Comparison of ENCODE assay signal across 25 cellular contexts in the genomic region with DNA sequence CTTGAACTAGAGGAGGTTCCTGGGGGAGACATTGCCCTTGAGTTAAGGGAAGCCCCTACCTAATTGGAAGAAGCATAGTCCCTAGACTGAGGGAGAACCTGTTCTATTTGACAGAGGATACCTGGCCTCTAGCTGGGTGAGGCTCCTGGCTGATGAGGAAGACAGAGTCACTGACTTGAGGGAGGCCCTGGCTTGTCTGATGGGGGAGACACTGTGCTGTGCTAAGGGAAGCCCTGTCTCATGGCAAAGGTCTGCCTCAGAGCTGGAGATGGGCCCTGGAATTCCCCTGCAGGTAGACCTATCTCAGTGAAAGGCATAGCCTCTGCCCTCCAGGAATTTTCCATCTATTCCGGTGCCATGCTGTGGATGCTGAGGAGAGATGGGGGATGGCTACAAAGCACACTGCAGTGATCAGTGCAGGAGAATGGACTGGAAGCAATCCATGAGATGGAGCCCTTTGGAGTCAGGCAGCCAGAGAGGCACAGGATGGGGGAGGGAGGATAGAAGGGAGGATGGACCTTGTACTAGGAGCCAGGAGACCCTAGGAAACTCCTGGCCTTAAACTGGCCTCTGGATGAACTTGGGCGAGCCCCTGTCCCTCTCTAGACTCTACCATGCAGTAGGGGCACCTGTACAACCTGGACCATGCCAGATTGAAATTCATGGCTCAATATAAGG. TPM values are rescaled to one million over a fixed set of nuclear protein-coding genes. Genes with fewer than 3 reads are reported as not detected.
DNase-seq lines count a peak whose midpoint lies in the region; ATAC-seq, FAIRE-seq and TF ChIP-seq lines count a peak whose summit lies in the region.
"Had no signal": no experiment of that assay in that cellular context is flagged by ENCODE, and none has a peak within 500 bp of the region (broad histone marks: within the 10 kb centered on the region; RNA-seq: fewer than 3 reads in every experiment).

No MANE protein-coding gene starts in this region.

- H3K9me3 ChIP-seq in Panc1 (ENCODE audit: control insufficient read depth, insufficient read depth, low read depth, low read length) (no peaks in the 10 kb centered on the region), H1 (ENCODE audit: insufficient read depth in 2 of 2, low read depth in 1 of 2, low read length in 1 of 2) (no peaks in the 10 kb centered on the region), tibial artery (no peaks in the 10 kb centered on the region)
- H3K9me3 ChIP-seq: A549; BLaER1 treated with 17β-estradiol and CSF1 and Interleukin-3, amounts not matched to agents 10 nM and 100 nM; Caco-2 had no signal

- no peak for TF ChIP-seq RAD21 in H1 (IDR thresholded peaks at IDR 0.05 in 1 of 2, conservative IDR thresholded peaks at IDR 0.05 in 1 of 2; ENCODE audit: low read depth in 2 of 2, low read length in 2 of 2)

- no peak for TF ChIP-seq EP300 in H1 (IDR thresholded peaks at IDR 0.05; ENCODE audit: borderline replicate concordance in 1 of 2, low read depth in 2 of 2, low read length in 2 of 2)

- no peaks in the 10 kb centered on the region for H3K23me2 ChIP-seq in H1 (ENCODE audit: low read depth, low read length)

- ATAC-seq in Panc1, result peak; percentile 21; the same call in 1 of the 2 replicates
- no peak for ATAC-seq in GM21367 (IDR thresholded peaks at IDR 0.05; ENCODE audit: unreplicated experiment)
- ATAC-seq: A549; CD8-positive, alpha-beta T cell had no signal

- H3K4ac ChIP-seq in H1 (replicated peaks; ENCODE audit: insufficient read length, low read depth, low read length), result no peak overlapping the region

- no peaks in the 10 kb centered on the region for H3K9me3 Mint-ChIP-seq in nephron progenitor cell
- H3K9me3 Mint-ChIP-seq: CD8-positive, alpha-beta T cell had no signal

- no peak overlapping the region for H3K27ac ChIP-seq in Panc1 (ENCODE audit: low read length)
- no peak overlapping the region for H3K27ac ChIP-seq in H1 (ENCODE audit: low read depth, low read length)
- H3K27ac ChIP-seq in tibial artery, result no peak overlapping the region
- H3K27ac ChIP-seq: A549, SK-N-MC had no signal

- WGBS in H1 (ENCODE audit: extremely low coverage in 1 of 2, insufficient coverage in 1 of 2, insufficient read length in 1 of 2, insufficient replicate concordance in 2 of 2, low coverage in 1 of 2, low lambda C conversion rate in 2 of 2, missing lambda C conversion rate in 1 of 2), 2 experiments, result 80% methylated on average over 2 of the region's 2 CpGs; no CpG with 5 or more reads in 1 of the 2 experiments

- no peaks in the 10 kb centered on the region for H3K36me3 Mint-ChIP-seq in nephron progenitor cell (ENCODE audit: low read depth)
- H3K36me3 Mint-ChIP-seq: CD8-positive, alpha-beta T cell had no signal

- H2BK12ac ChIP-seq in H1 (ENCODE audit: low read depth, low read length), result peak overlapping the region; percentile 90

- in situ Hi-C loops in Panc1 (cut with HindIII; ENCODE audit: low pct_unique_long_range_greater_than_20kb, low sequenced_read_pairs), result no loop called here

- no peak overlapping the region for H4K91ac ChIP-seq in H1 (replicated peaks; ENCODE audit: insufficient read length, low read length)

- no peaks in the 10 kb centered on the region for H3K79me2 ChIP-seq in H1 (ENCODE audit: control insufficient read depth in 1 of 2, insufficient read depth in 2 of 2, low read length in 2 of 2)

- no peak overlapping the region for H3K9ac ChIP-seq in H1 (replicated peaks in 1 of 4; ENCODE audit: extremely low read depth in 1 of 4, low read depth in 3 of 4, low read length in 3 of 4)

- H3K79me1 ChIP-seq in H1 (ENCODE audit: low read depth, low read length), result no peaks in the 10 kb centered on the region

- H3K4me1 ChIP-seq in Panc1 (ENCODE audit: control insufficient read depth, insufficient read depth, low read length), result no peaks in the 10 kb centered on the region
- H3K4me1 ChIP-seq in H1 (replicated peaks in 1 of 4; ENCODE audit: control insufficient read depth in 3 of 4, insufficient read depth in 4 of 4, low read length in 3 of 4), result peaks cover 0 to 6% (median 2%) of the 10 kb centered on the region in 4 experiments; a peak in 2 of 7 replicates
- H3K4me1 ChIP-seq in tibial artery, result peaks cover 0 to 19% (median 5%) of the 10 kb centered on the region in 4 donors

- no peaks in the 10 kb centered on the region for H4K20me1 ChIP-seq in H1 (replicated peaks in 1 of 2; ENCODE audit: control insufficient read depth in 1 of 2, insufficient read depth in 2 of 2, low read length in 2 of 2)

- CTCF ChIA-PET in Panc1 (lab: Charles Lee) (interaction anchor here (2.3 kb wide), 1 partner anchor 14 kb away, joined by 6 read pairs; no protein-coding TSS in a partner anchor), H1 (lab: Charles Lee; ENCODE audit: partially characterized antibody) (interaction anchor here (0.6 to 5.1 kb wide), 10 partner anchors 15 to 386 kb away, joined by 3 to 44 read pairs (median 3); no protein-coding TSS in a partner anchor)

- no peak for TF ChIP-seq POLR2A in H1 (IDR thresholded peaks at IDR 0.05; ENCODE audit: control extremely low read depth in 1 of 2, low read depth in 2 of 2, low read length in 2 of 2)

- no peak overlapping the region for H2BK5ac ChIP-seq in H1 (ENCODE audit: low read depth, low read length)

- no peak for DNase-seq in Panc1 (ENCODE audit: low read depth, low spot score)
- no peak for DNase-seq in H1 (ENCODE audit: low read depth in 1 of 2, low spot score in 2 of 2)
- DNase-seq in nephron progenitor cell, result no peak
- DNase-seq in tibial artery, result peak; percentile 5 to 49
- DNase-seq in DMS 273 treated with DMSO at 0.1 percent for 48 hours (lab: John Stamatoyannopoulos, UW), result no peak
- no peak for DNase-seq in NCI-H1436 (lab: John Stamatoyannopoulos, UW)
- DNase-seq: AML-193; Caco-2; CD8-positive, alpha-beta T cell; DMS79 treated with DMSO at 0.1 percent for 48 hours; Karpas-422; NCI-H1092 treated with DMSO at 0.1 percent for 48 hours; NCI-H1436 treated with DMSO at 0.1 percent for 48 hours; NCI-H187 treated with DMSO at 0.1 percent for 48 hours; NCI-H345; NCI-H510A treated with DMSO at 0.1 percent for 48 hours; OCI-M1; SIG-M5 had no signal

- H2AFZ ChIP-seq in H1 (ENCODE audit: low read length), result 0 out of 2 replicates have a peak overlapping the region, but pooled peaks have one; percentile 2

- no peak overlapping the region for H3K4me2 ChIP-seq in H1 (ENCODE audit: insufficient read depth in 1 of 2, low read depth in 2 of 2, low read length in 2 of 2)
- H3K4me2 ChIP-seq: A549 had no signal

- no peak overlapping the region for H3K23ac ChIP-seq in H1 (ENCODE audit: insufficient read length)

- peak overlapping the region; percentile 84 for H3K27ac Mint-ChIP-seq in nephron progenitor cell
- H3K27ac Mint-ChIP-seq: CD8-positive, alpha-beta T cell had no signal

- H4K5ac ChIP-seq in H1 (ENCODE audit: insufficient read length, low read depth, low read length), result no peak overlapping the region

- peaks cover 21% of the 10 kb centered on the region for H3K4me1 Mint-ChIP-seq in nephron progenitor cell

- no peak overlapping the region for H3K14ac ChIP-seq in H1 (ENCODE audit: insufficient read length)

- no peak for TF ChIP-seq CTCF in Panc1 (IDR thresholded peaks at IDR 0.05)
- TF ChIP-seq CTCF in H1 (IDR thresholded peaks at IDR 0.05; ENCODE audit: control extremely low read depth in 1 of 3, insufficient read depth in 1 of 3, low read depth in 1 of 3, low read length in 3 of 3), result no peak
- no peak for TF ChIP-seq CTCF in nephron progenitor cell (IDR thresholded peaks at IDR 0.05)
- no peak for TF ChIP-seq CTCF in tibial artery (IDR thresholded peaks at IDR 0.05)

- H3K27me3 Mint-ChIP-seq in nephron progenitor cell (ENCODE audit: low read depth, poor library complexity), result peaks cover 12% of the 10 kb centered on the region

- 0 out of 2 replicates have a peak overlapping the region, but pooled peaks have one; percentile 48 for H2BK20ac ChIP-seq in H1 (ENCODE audit: low read length)

- no peak overlapping the region for H3K18ac ChIP-seq in H1 (ENCODE audit: extremely low read depth, low read length)

- H2BK15ac ChIP-seq in H1 (ENCODE audit: low read length), result no peak overlapping the region

- no peaks in the 10 kb centered on the region for H3K36me3 ChIP-seq in Panc1 (ENCODE audit: control insufficient read depth, insufficient read depth, low read length)
- no peaks in the 10 kb centered on the region for H3K36me3 ChIP-seq in H1 (ENCODE audit: control insufficient read depth in 2 of 4, insufficient read depth in 4 of 4, low read length in 3 of 4)
- H3K36me3 ChIP-seq in tibial artery, result no peaks in the 10 kb centered on the region

- H2AK5ac ChIP-seq in H1 (ENCODE audit: low read depth, low read length), result no peak overlapping the region

- no peak overlapping the region for H3K56ac ChIP-seq in H1 (replicated peaks; ENCODE audit: insufficient read length, low read depth, low read length)

- no peak overlapping the region for H4K8ac ChIP-seq in H1 (ENCODE audit: extremely low read depth, insufficient read depth, low read length)

- POLR2A ChIA-PET in Panc1 (lab: Charles Lee) (no interaction called here), H1 (lab: Charles Lee; ENCODE audit: partially characterized antibody) (interaction anchor here (2.4 kb wide), 1 partner anchor 11 kb away, joined by 8 read pairs; no protein-coding TSS in a partner anchor)

- H2BK120ac ChIP-seq in H1 (replicated peaks; ENCODE audit: low read depth, low read length), result no peak overlapping the region

- H3K4me3 ChIP-seq in Panc1 (ENCODE audit: low read depth in 2 of 2, low read length in 2 of 2) (no peak overlapping the region), H1 (ENCODE audit: extremely low read depth in 1 of 4, insufficient read depth in 2 of 4, low read depth in 3 of 4, low read length in 4 of 4) (no peak overlapping the region), tibial artery (no peak overlapping the region)
- H3K4me3 ChIP-seq: A549; BLaER1 treated with 17β-estradiol and CSF1 and Interleukin-3, amounts not matched to agents 10 nM and 100 nM; SK-N-MC had no signal

- FAIRE-seq in H1 (lab: Jason Lieb, UNC), result no peak
- FAIRE-seq: A549, RCC 7860 had no signal

- no peak overlapping the region for H3K4me3 Mint-ChIP-seq in nephron progenitor cell
- H3K4me3 Mint-ChIP-seq: CD8-positive, alpha-beta T cell had no signal

- no TSS peak for BruUV-seq in Panc1 (replicated peaks; lab: Mats Ljungman, UMichigan)

- H3K27me3 ChIP-seq in Panc1 (ENCODE audit: control insufficient read depth, insufficient read depth, low read length) (peaks cover 3% of the 10 kb centered on the region; the same call in 1 of the 2 replicates), H1 (replicated peaks in 1 of 4; ENCODE audit: control insufficient read depth in 3 of 4, extremely low read depth in 1 of 4, insufficient read depth in 3 of 4, low read length in 3 of 4) (no peaks in the 10 kb centered on the region; a peak in 1 of 7 replicates), tibial artery (no peaks in the 10 kb centered on the region)
- H3K27me3 ChIP-seq: BLaER1 treated with 17β-estradiol and CSF1 and Interleukin-3, amounts not matched to agents 10 nM and 100 nM had no signal

- intact Hi-C loops in Panc1 (cut with micrococcal nuclease; ENCODE audit: unreplicated experiment) (no loop called here), tibial artery (cut with DNase I; ENCODE audit: low total_unique reads) (no loop called here)

RNA-seq across cellular contexts. Expression of gene SLCO2B1, which starts 39.9 kb away (rescaled TPM):
- total RNA-seq in Panc1 (2021; ENCODE audit: unreplicated experiment), result 0.77 TPM
- 0.18 TPM for polyA plus RNA-seq in Panc1 (2012; ENCODE audit: insufficient read length)
- not detected in 2 replicates for total RNA-seq in H1 (2021; fragmentation: NEBNext Ultra II Directional; extraction: Animal tissue kit (Norgen Biotek cat#: 25700))
- 0.03 and 0.14 TPM in 2 replicates for polyA plus RNA-seq in H1 (2011; rRNA removed)
- 0.03 TPM for polyA plus RNA-seq in H1 (2011; cell fraction: cytosol; rRNA removed)
- 0.04 TPM for polyA plus RNA-seq in H1 (2011; cell fraction: nucleus; rRNA removed)
- polyA plus RNA-seq in H1 (2012, experiment 1 of 2), result 0.04 to 0.17 TPM (median 0.16 TPM) in 3 of 4 replicates, not detected in the other
- not detected for polyA plus RNA-seq in H1 (2012, experiment 2 of 2)
- polyA plus RNA-seq in H1 (2013, experiment 1 of 2), result 0.06 TPM
- polyA plus RNA-seq in H1 (2013, experiment 2 of 2), result 0.02 TPM
- not detected in 2 replicates for polyA minus RNA-seq in H1 (2011; rRNA and poly(A)+ RNA removed)
- polyA minus RNA-seq in H1 (2011; cell fraction: cytosol; rRNA and poly(A)+ RNA removed), result not detected
- not detected for polyA minus RNA-seq in H1 (2011; cell fraction: nucleus; rRNA and poly(A)+ RNA removed)
- total RNA-seq: CD8-positive, alpha-beta T cell had no signal

RNA-seq across cellular contexts. Expression of gene TPBGL, which starts 49.8 kb away (rescaled TPM):
- total RNA-seq in Panc1 (2021; ENCODE audit: unreplicated experiment), result 0.54 TPM
- 0.80 TPM for polyA plus RNA-seq in Panc1 (2012; ENCODE audit: insufficient read length)
- 0.25 and 0.37 TPM in 2 replicates for total RNA-seq in H1 (2021; fragmentation: NEBNext Ultra II Directional; extraction: Animal tissue kit (Norgen Biotek cat#: 25700))
- polyA plus RNA-seq in H1 (2011; rRNA removed), result 0.25 and 0.26 TPM in 2 replicates
- 0.13 TPM for polyA plus RNA-seq in H1 (2011; cell fraction: cytosol; rRNA removed)
- 0.29 TPM for polyA plus RNA-seq in H1 (2011; cell fraction: nucleus; rRNA removed)
- 0.47 to 0.88 TPM (median 0.64 TPM) in 4 replicates for polyA plus RNA-seq in H1 (2012, experiment 1 of 2)
- 0.43 TPM for polyA plus RNA-seq in H1 (2012, experiment 2 of 2)
- 0.57 TPM for polyA plus RNA-seq in H1 (2013, experiment 1 of 2)
- 0.50 TPM for polyA plus RNA-seq in H1 (2013, experiment 2 of 2)
- 0.17 and 0.22 TPM in 2 replicates for polyA minus RNA-seq in H1 (2011; rRNA and poly(A)+ RNA removed)
- polyA minus RNA-seq in H1 (2011; cell fraction: cytosol; rRNA and poly(A)+ RNA removed), result not detected
- 0.20 TPM for polyA minus RNA-seq in H1 (2011; cell fraction: nucleus; rRNA and poly(A)+ RNA removed)
- total RNA-seq: H7, HT-29 had no signal

Comparison
In these comparisons a context has a peak if more than half of its experiments do, and no peak if none do; other contexts are left out.
1. DNase-seq: peak in tibial artery (2 of 2); none in Panc1 (single experiment), H1 (0 of 2), nephron progenitor cell (single experiment), DMS 273 treated with DMSO at 0.1 percent for 48 hours (single experiment) and NCI-H1436 (single experiment).